17 cellular contexts compared by ENCODE assay signal in genomic region chr10:55233505-55233904, GRCh38.
DNase-seq lines count a peak whose midpoint lies in the region; ATAC-seq, FAIRE-seq and TF ChIP-seq lines count a peak whose summit lies in the region.
"Had no signal": no experiment of that assay in that cellular context is flagged by ENCODE, and none has a peak within 500 bp of the region (broad histone marks: within the 10 kb centered on the region; RNA-seq: fewer than 3 reads in every experiment).

No MANE protein-coding gene starts in this region.

- H3K4me3 ChIP-seq in HepG2 (replicated peaks in 1 of 3; ENCODE audit: insufficient read depth in 1 of 3, low read depth in 2 of 3, low read length in 3 of 3), result no peak overlapping the region
- H3K4me3 ChIP-seq in transverse colon, result peak overlapping the region in 2 of 4 donors; percentile 1 to 9
- H3K4me3 ChIP-seq: coronary artery had no signal

- TF ChIP-seq EP300 in HepG2 (IDR thresholded peaks at IDR 0.05; ENCODE audit: low read depth in 2 of 2, low read length in 2 of 2) (no peak), HepG2 (CRISPR knock-in tag; IDR thresholded peaks at IDR 0.05; ENCODE audit: borderline replicate concordance) (no peak), transverse colon (IDR thresholded peaks at IDR 0.05; ENCODE audit: low read depth) (no peak)

- H3K9me3 ChIP-seq in HepG2 (ENCODE audit: low read length) (no peaks in the 10 kb centered on the region), transverse colon (no peaks in the 10 kb centered on the region)

- no TSS peak for BruUV-seq in HepG2 (replicated peaks; lab: Mats Ljungman, UMichigan)

- no peaks in the 10 kb centered on the region for H3K36me3 Mint-ChIP-seq in activated T-helper 1 cell treated with anti-CD3 and anti-CD28 coated beads, Interleukin-12 subunit alpha, Interleukin-12 subunit beta, Interleukin-2, Interleukin-4 antibody, amounts not matched to agents 30 ng/mL and 10 ng/mL and 1 ng/mL, durations not matched to agents 14 hours and 24 hours and 36 hours (ENCODE audit: low read depth)
- H3K36me3 Mint-ChIP-seq: activated naive CD4-positive, alpha-beta T cell treated with anti-CD3 and anti-CD28 coated beads, Interleukin-2, amount 50 U/mL, for 24 hours; CD4-positive, alpha-beta memory T cell had no signal

- H4K20me1 ChIP-seq in HepG2 (ENCODE audit: insufficient read depth, low read length), result no peaks in the 10 kb centered on the region

- intact Hi-C loops in HepG2 (cut with micrococcal nuclease; ENCODE audit: unreplicated experiment), result no loop called here
- intact Hi-C loops in activated T-helper 1 cell treated with anti-CD3 and anti-CD28 coated beads, Interleukin-12 subunit alpha, Interleukin-12 subunit beta, Interleukin-2, Interleukin-4 antibody, amounts not matched to agents 30 ng/mL and 10 ng/mL and 1 ng/mL, durations not matched to agents 14 hours and 24 hours and 36 hours (cut with micrococcal nuclease), result no loop called here
- intact Hi-C loops in transverse colon (cut with DNase I; ENCODE audit: low total_unique reads), result no loop called here

- H3K79me2 ChIP-seq in HepG2 (ENCODE audit: insufficient read depth, low read length), result no peaks in the 10 kb centered on the region

- DNase-seq in HepG2 (ENCODE audit: low spot score) (no peak), transverse colon (no peak), ACHN (no peak)
- DNase-seq in activated T-cell treated with anti-CD3 and anti-CD28 coated beads, Interleukin-2, amount 50 U/mL, for 1 hour, result no peak
- no peak for DNase-seq in activated T-helper 1 cell treated with anti-CD3 and anti-CD28 coated beads, Interleukin-12 subunit alpha, Interleukin-12 subunit beta, Interleukin-2, Interleukin-4 antibody, amounts not matched to agents 30 ng/mL and 10 ng/mL and 1 ng/mL, durations not matched to agents 14 hours and 24 hours and 36 hours (ENCODE audit: low spot score)
- DNase-seq: activated CD4-positive, alpha-beta T cell treated with anti-CD3 and anti-CD28 coated beads, Interleukin-2, amount 10 ng/mL, durations not matched to agents 24 days and 14 days; CD4-positive, alpha-beta memory T cell; foreskin fibroblast; MV-4-11; NCI-H524; nucleus accumbens had no signal

- no peak overlapping the region for H3K4me3 Mint-ChIP-seq in activated T-helper 1 cell treated with anti-CD3 and anti-CD28 coated beads, Interleukin-12 subunit alpha, Interleukin-12 subunit beta, Interleukin-2, Interleukin-4 antibody, amounts not matched to agents 30 ng/mL and 10 ng/mL and 1 ng/mL, durations not matched to agents 14 hours and 24 hours and 36 hours
- H3K4me3 Mint-ChIP-seq: activated CD4-positive, alpha-beta T cell treated with anti-CD3 and anti-CD28 coated beads, Interleukin-2, amount 10 ng/mL, durations not matched to agents 24 days and 14 days; activated naive CD4-positive, alpha-beta T cell treated with anti-CD3 and anti-CD28 coated beads, Interleukin-2, amount 50 U/mL, for 24 hours; CD4-positive, alpha-beta memory T cell; stimulated activated naive CD8-positive, alpha-beta T cell treated with anti-CD3 and anti-CD28 coated beads, Interleukin-15, Interleukin-2, amounts not matched to agents 100 ng/mL and 50 ng/mL, for 24 hours had no signal

- TF ChIP-seq POLR2A in HepG2 (IDR thresholded peaks at IDR 0.05; ENCODE audit: insufficient read depth in 1 of 2, low read depth in 2 of 2, low read length in 2 of 2), result no peak
- no peak for TF ChIP-seq POLR2A in transverse colon (IDR thresholded peaks at IDR 0.05)

- in situ Hi-C loops in HepG2 (cut with HindIII; ENCODE audit: extremely low pct_ligation_motif_present, low pct_unique_long_range_greater_than_20kb), result loop anchor here (25.0 kb wide), 1 partner anchor 246 kb away; no protein-coding TSS in a partner anchor
- in situ Hi-C loops in transverse colon (cut with MboI; ENCODE audit: low pct_ligation_motif_present in 1 of 4, low pct_unique_long_range_greater_than_20kb in 1 of 4, low sequenced_read_pairs in 3 of 4), result no loop called here
- in situ Hi-C loops in ACHN (cut with HindIII; ENCODE audit: low pct_ligation_motif_present, low pct_unique_long_range_greater_than_20kb, low sequenced_read_pairs), result no loop called here

- no peak overlapping the region for H3K27ac Mint-ChIP-seq in activated T-helper 1 cell treated with anti-CD3 and anti-CD28 coated beads, Interleukin-12 subunit alpha, Interleukin-12 subunit beta, Interleukin-2, Interleukin-4 antibody, amounts not matched to agents 30 ng/mL and 10 ng/mL and 1 ng/mL, durations not matched to agents 14 hours and 24 hours and 36 hours
- H3K27ac Mint-ChIP-seq: activated CD4-positive, alpha-beta T cell treated with anti-CD3 and anti-CD28 coated beads, Interleukin-2, amount 10 ng/mL, durations not matched to agents 24 days and 14 days; activated naive CD4-positive, alpha-beta T cell treated with anti-CD3 and anti-CD28 coated beads, Interleukin-2, amount 50 U/mL, for 24 hours; CD4-positive, alpha-beta memory T cell; stimulated activated naive CD8-positive, alpha-beta T cell treated with anti-CD3 and anti-CD28 coated beads, Interleukin-15, Interleukin-2, amounts not matched to agents 100 ng/mL and 50 ng/mL, for 24 hours had no signal

- H2AFZ ChIP-seq in HepG2 (ENCODE audit: low read length), result peak overlapping the region; percentile 23

- POLR2A ChIA-PET in HepG2 (lab: Yijun Ruan, JAX), result no interaction called here

- H3K27me3 ChIP-seq in HepG2 (ENCODE audit: control insufficient read depth in 1 of 2, insufficient read depth in 2 of 2, low read length in 2 of 2), result no peaks in the 10 kb centered on the region
- no peaks in the 10 kb centered on the region for H3K27me3 ChIP-seq in transverse colon

- no peak for FAIRE-seq in HepG2 (lab: Jason Lieb, UNC)

- H3K4me2 ChIP-seq in HepG2 (ENCODE audit: low read depth, low read length), result peak overlapping the region; percentile 27; the same call in 1 of the 2 replicates

- H3K27ac ChIP-seq in HepG2 (ENCODE audit: extremely low read length, insufficient read depth, low read length), result no peak overlapping the region
- H3K27ac ChIP-seq in transverse colon, result no peak overlapping the region
- H3K27ac ChIP-seq: coronary artery had no signal

- H3K27me3 Mint-ChIP-seq in activated T-helper 1 cell treated with anti-CD3 and anti-CD28 coated beads, Interleukin-12 subunit alpha, Interleukin-12 subunit beta, Interleukin-2, Interleukin-4 antibody, amounts not matched to agents 30 ng/mL and 10 ng/mL and 1 ng/mL, durations not matched to agents 14 hours and 24 hours and 36 hours (ENCODE audit: insufficient read depth), result no peaks in the 10 kb centered on the region
- H3K27me3 Mint-ChIP-seq: activated CD4-positive, alpha-beta T cell treated with anti-CD3 and anti-CD28 coated beads, Interleukin-2, amount 10 ng/mL, durations not matched to agents 24 days and 14 days; activated naive CD4-positive, alpha-beta T cell treated with anti-CD3 and anti-CD28 coated beads, Interleukin-2, amount 50 U/mL, for 24 hours; CD4-positive, alpha-beta memory T cell; stimulated activated naive CD8-positive, alpha-beta T cell treated with anti-CD3 and anti-CD28 coated beads, Interleukin-15, Interleukin-2, amounts not matched to agents 100 ng/mL and 50 ng/mL, for 24 hours had no signal

- H3K9me3 Mint-ChIP-seq in activated T-helper 1 cell treated with anti-CD3 and anti-CD28 coated beads, Interleukin-12 subunit alpha, Interleukin-12 subunit beta, Interleukin-2, Interleukin-4 antibody, amounts not matched to agents 30 ng/mL and 10 ng/mL and 1 ng/mL, durations not matched to agents 14 hours and 24 hours and 36 hours, result no peaks in the 10 kb centered on the region
- H3K9me3 Mint-ChIP-seq: activated CD4-positive, alpha-beta T cell treated with anti-CD3 and anti-CD28 coated beads, Interleukin-2, amount 10 ng/mL, durations not matched to agents 24 days and 14 days; activated naive CD4-positive, alpha-beta T cell treated with anti-CD3 and anti-CD28 coated beads, Interleukin-2, amount 50 U/mL, for 24 hours; stimulated activated naive CD8-positive, alpha-beta T cell treated with anti-CD3 and anti-CD28 coated beads, Interleukin-15, Interleukin-2, amounts not matched to agents 100 ng/mL and 50 ng/mL, for 24 hours had no signal

- H3K9ac ChIP-seq in HepG2 (ENCODE audit: insufficient read depth, low read depth, low read length), result no peak overlapping the region

- no peaks in the 10 kb centered on the region for H3K36me3 ChIP-seq in HepG2 (replicated peaks in 1 of 2; ENCODE audit: control insufficient read depth in 1 of 2, insufficient read depth in 2 of 2, low read length in 2 of 2)
- H3K36me3 ChIP-seq in transverse colon, result no peaks in the 10 kb centered on the region

- no peaks in the 10 kb centered on the region for H3K4me1 Mint-ChIP-seq in activated T-helper 1 cell treated with anti-CD3 and anti-CD28 coated beads, Interleukin-12 subunit alpha, Interleukin-12 subunit beta, Interleukin-2, Interleukin-4 antibody, amounts not matched to agents 30 ng/mL and 10 ng/mL and 1 ng/mL, durations not matched to agents 14 hours and 24 hours and 36 hours (ENCODE audit: low read depth)
- H3K4me1 Mint-ChIP-seq: activated CD4-positive, alpha-beta T cell treated with anti-CD3 and anti-CD28 coated beads, Interleukin-2, amount 10 ng/mL, durations not matched to agents 24 days and 14 days; activated naive CD4-positive, alpha-beta T cell treated with anti-CD3 and anti-CD28 coated beads, Interleukin-2, amount 50 U/mL, for 24 hours had no signal

- CTCF ChIA-PET in HepG2 (lab: Yijun Ruan, JAX; ENCODE audit: low intra/inter-chr PET ratio, low total read pairs), result no interaction called here

- no peaks in the 10 kb centered on the region for H3K4me1 ChIP-seq in HepG2 (ENCODE audit: insufficient read depth, low read length)
- H3K4me1 ChIP-seq in transverse colon, result no peaks in the 10 kb centered on the region

- TF ChIP-seq CTCF in HepG2 (CRISPR knock-in tag; IDR thresholded peaks at IDR 0.05) (no peak), transverse colon (IDR thresholded peaks at IDR 0.05) (no peak)

- TF ChIP-seq RAD21 in HepG2 (CRISPR knock-in tag; IDR thresholded peaks at IDR 0.05), result no peak

- ATAC-seq in GM18909 (IDR thresholded peaks at IDR 0.05; ENCODE audit: poor library complexity, unreplicated experiment) (peak; percentile 85), GM21723 (IDR thresholded peaks at IDR 0.05; ENCODE audit: unreplicated experiment) (peak; percentile 97), HG03175 (IDR thresholded peaks at IDR 0.05; ENCODE audit: unreplicated experiment) (peak; percentile 99), HepG2 (no peak)

TF ChIP-seq in HepG2, 621 proteins besides CTCF, POLR2A, EP300 and RAD21 (continues in another document):
- TF ChIP-seq NR3C1 (CRISPR knock-in tag; IDR thresholded peaks at IDR 0.05) (no peak), NR0B2 (CRISPR knock-in tag; IDR thresholded peaks at IDR 0.05) (no peak), NR2C2 (CRISPR knock-in tag; IDR thresholded peaks at IDR 0.05; ENCODE audit: borderline replicate concordance) (no peak), KLF6 (CRISPR knock-in tag; IDR thresholded peaks at IDR 0.05) (no peak), RFX3 (CRISPR knock-in tag; IDR thresholded peaks at IDR 0.05) (no peak)
